1 cellular context compared by ENCODE assay signal in the genomic region with DNA sequence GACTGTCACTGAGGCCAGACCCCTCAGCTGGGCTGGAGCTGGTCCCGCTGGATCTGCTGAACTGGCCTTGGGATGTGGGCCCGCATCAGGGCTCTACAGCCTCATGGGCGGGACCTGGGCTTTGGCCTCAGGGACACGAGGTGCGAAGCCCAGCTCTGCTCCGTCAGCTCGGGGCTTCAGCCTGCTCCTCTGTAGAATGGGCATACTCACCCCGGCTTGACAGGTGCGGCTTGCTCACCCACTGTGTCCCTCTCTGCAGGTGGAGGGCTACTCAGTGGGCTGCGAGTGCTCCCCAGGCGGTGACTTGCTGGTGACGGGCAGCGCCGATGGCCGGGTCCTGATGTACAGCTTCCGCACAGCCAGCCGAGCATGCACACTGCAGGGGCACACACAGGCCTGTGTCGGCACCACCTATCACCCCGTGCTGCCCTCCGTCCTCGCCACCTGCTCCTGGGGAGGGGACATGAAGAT.
TF ChIP-seq lines count a peak whose summit lies in the region.

No MANE protein-coding gene starts in this region.

TF ChIP-seq in WTC11, 78 proteins besides CTCF, POLR2A, EP300 and RAD21 (continued from another document):
- TF ChIP-seq CREB1 (CRISPR knock-in tag; IDR thresholded peaks at IDR 0.05) (no peak), PRRX2 (CRISPR knock-in tag; IDR thresholded peaks at IDR 0.05) (no peak), CBFB (CRISPR knock-in tag; IDR thresholded peaks at IDR 0.05; ENCODE audit: low read depth) (no peak), NFE2L1 (CRISPR knock-in tag; IDR thresholded peaks at IDR 0.05) (no peak), MAX (CRISPR knock-in tag; IDR thresholded peaks at IDR 0.05) (no peak), ZNF532 (CRISPR knock-in tag; IDR thresholded peaks at IDR 0.05; ENCODE audit: borderline replicate concordance) (no peak), ELF4 (CRISPR knock-in tag; IDR thresholded peaks at IDR 0.05; ENCODE audit: low read depth) (no peak)
